In genomic region chr16:15054357-15055140, GRCh38 we compare ENCODE assay signal across 8 cellular contexts. TPM values are rescaled to one million over a fixed set of nuclear protein-coding genes. Genes with fewer than 3 reads are reported as not detected.
A peak's percentile ranks its signal among the peaks of the same experiment; 100 is the strongest.
DNase-seq lines count a peak whose midpoint lies in the region; ATAC-seq and TF ChIP-seq lines count a peak whose summit lies in the region.

No MANE protein-coding gene starts in this region.

- no peaks in the 10 kb centered on the region for H3K9me3 ChIP-seq in SJSA1 (replicated peaks)

- H3K36me3 ChIP-seq in SJSA1: peaks cover 13% of the 10 kb centered on the region
- peaks cover 3% of the 10 kb centered on the region for H3K36me3 ChIP-seq in rectal smooth muscle tissue (ENCODE audit: control insufficient read depth, insufficient read depth, low read length)

- no peak for DNase-seq in GM12865 (ENCODE audit: low read depth)
- DNase-seq in SJSA1 (ENCODE audit: low read depth in 1 of 2, low spot score in 2 of 2): no peak
- no peak for DNase-seq in fibroblast of pulmonary artery (ENCODE audit: low read depth)
- no peak for DNase-seq in HT-29 (ENCODE audit: low spot score)
- no peak for DNase-seq in DMS79 treated with DMSO at 0.1 percent for 48 hours (lab: John Stamatoyannopoulos, UW)

- no peak for TF ChIP-seq CTCF in GM12865 (IDR thresholded peaks at IDR 0.05; ENCODE audit: insufficient read depth, low read depth, low read length, missing control alignments)
- no peak for TF ChIP-seq CTCF in fibroblast of pulmonary artery (IDR thresholded peaks at IDR 0.05; ENCODE audit: low read length, missing control alignments)

- no peaks in the 10 kb centered on the region for H3K27me3 ChIP-seq in SJSA1 (replicated peaks)
- no peaks in the 10 kb centered on the region for H3K27me3 ChIP-seq in rectal smooth muscle tissue (ENCODE audit: control insufficient read depth, insufficient read depth, low read length)

- H3K27ac ChIP-seq in SJSA1 (no peak overlapping the region), rectal smooth muscle tissue (ENCODE audit: low read depth, low read length) (no peak overlapping the region)

- H3K4me3 ChIP-seq in GM12865 (ENCODE audit: low read depth, low read length) (peak overlapping the region; percentile 83), SJSA1 (peak overlapping the region; percentile 90), fibroblast of pulmonary artery (replicated peaks; ENCODE audit: low read depth, low read length) (peak overlapping the region; percentile 96), rectal smooth muscle tissue (ENCODE audit: low read length) (peak overlapping the region; percentile 93)

- peaks cover 3% of the 10 kb centered on the region for H3K4me1 ChIP-seq in SJSA1 (replicated peaks)
- H3K4me1 ChIP-seq in rectal smooth muscle tissue (ENCODE audit: control insufficient read depth, insufficient read depth, low read length): peaks cover 3% of the 10 kb centered on the region

- H3K9ac ChIP-seq in rectal smooth muscle tissue (ENCODE audit: low read length): no peak overlapping the region

- ATAC-seq in GM21825 (IDR thresholded peaks at IDR 0.05; ENCODE audit: unreplicated experiment) (no peak), GM21723 (IDR thresholded peaks at IDR 0.05; ENCODE audit: unreplicated experiment) (no peak)

RNA-seq across cellular contexts. Expression of gene NTAN1, which starts 1.3 kb away (rescaled TPM):
- total RNA-seq in SJSA1 (2014; rRNA removed; shearing (Covaris generic)): 73.9 and 93.6 TPM in 2 replicates
- 10.9 and 14.8 TPM in 2 replicates for total RNA-seq in HT-29 (2014; rRNA removed; shearing (Covaris generic))

RNA-seq across cellular contexts. Expression of gene RRN3, which starts 39.5 kb away (rescaled TPM):
- total RNA-seq in SJSA1 (2014; rRNA removed; shearing (Covaris generic)): 61.6 and 67.6 TPM in 2 replicates
- total RNA-seq in HT-29 (2014; rRNA removed; shearing (Covaris generic)): 26.9 and 28.2 TPM in 2 replicates
